Comparison of ENCODE assay signal across 8 cellular contexts in the genomic region with DNA sequence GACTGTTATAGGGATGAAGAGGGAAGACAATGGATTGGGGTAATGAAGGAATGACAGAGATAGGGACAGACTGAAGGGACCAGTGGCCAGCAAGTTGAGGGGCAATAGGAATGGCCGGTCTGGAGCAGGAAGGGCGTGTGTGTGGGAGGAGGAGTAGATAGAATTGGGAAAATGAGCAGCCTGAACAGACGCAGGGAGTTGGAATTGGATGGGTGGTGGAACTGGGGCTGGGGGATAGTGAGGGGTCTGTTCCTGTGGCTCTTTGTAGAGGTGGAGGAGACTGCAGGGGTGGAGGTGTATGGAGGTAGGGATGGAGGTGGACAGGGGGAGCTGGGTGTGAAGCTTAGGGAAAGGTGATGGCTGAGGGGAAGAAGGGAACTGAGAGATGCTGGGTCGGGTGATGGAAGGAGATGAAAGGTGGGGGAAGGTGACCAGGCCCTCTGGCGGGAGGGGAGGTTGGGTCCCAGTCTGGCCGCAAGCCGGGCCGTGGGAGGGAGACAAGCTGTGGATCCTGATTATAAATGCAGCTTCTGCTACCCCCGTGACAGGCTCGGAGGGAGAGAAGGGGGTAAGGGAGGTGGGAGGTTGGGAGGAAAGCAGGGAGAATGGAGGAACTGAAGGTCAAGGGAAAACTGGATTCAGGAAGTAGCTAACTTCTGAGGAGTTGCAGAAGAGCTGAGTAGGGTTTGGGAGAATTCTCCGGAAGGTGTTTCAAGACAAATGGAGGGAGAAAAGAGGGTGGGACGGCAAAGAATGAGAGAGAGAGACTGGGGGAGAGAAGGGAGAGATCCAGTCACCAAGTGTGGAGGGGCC. TPM values are rescaled to one million over a fixed set of nuclear protein-coding genes. Genes with fewer than 3 reads are reported as not detected.
DNase-seq lines count a peak whose midpoint lies in the region; ATAC-seq, FAIRE-seq and TF ChIP-seq lines count a peak whose summit lies in the region.

No MANE protein-coding gene starts in this region.

- H3K4me3 ChIP-seq in GM12878, result peak overlapping the region; percentile 66
- H3K4me3 ChIP-seq in lower leg skin (ENCODE audit: low read depth, poor library complexity, severe bottlenecking), result peak overlapping the region; percentile 28

- H3K9me3 Mint-ChIP-seq in activated CD4-positive, alpha-beta T cell treated with anti-CD3 and anti-CD28 coated beads, Interleukin-2, amount 10 ng/mL, durations not matched to agents 7 days and 5 days, result no peaks in the 10 kb centered on the region
- H3K9me3 Mint-ChIP-seq in type B pancreatic cell, result no peaks in the 10 kb centered on the region

- H3K9me3 ChIP-seq in GM12878 (replicated peaks; ENCODE audit: control insufficient read depth, insufficient read depth, low read length), result no peaks in the 10 kb centered on the region

- H2AFZ ChIP-seq in GM12878 (ENCODE audit: control insufficient read depth, low read depth, low read length), result peak overlapping the region; percentile 87

- H3K4me3 Mint-ChIP-seq in activated CD4-positive, alpha-beta T cell treated with anti-CD3 and anti-CD28 coated beads, Interleukin-2, amount 10 ng/mL, durations not matched to agents 7 days and 5 days, result peak overlapping the region; percentile 88
- H3K4me3 Mint-ChIP-seq in type B pancreatic cell, result peak overlapping the region; percentile 93

- TF ChIP-seq EP300 in GM12878 (IDR thresholded peaks at IDR 0.05; ENCODE audit: borderline replicate concordance in 1 of 2, control insufficient read depth in 1 of 2, low read depth in 2 of 2, low read length in 2 of 2), result no peak

- in situ Hi-C loops in GM12878 (cut with MboI), result no loop called here
- in situ Hi-C loops in KBM-7 (cut with MboI; ENCODE audit: low pct_unique_long_range_greater_than_20kb, low sequenced_read_pairs), result no loop called here

- WGBS in GM12878 (ENCODE audit: insufficient coverage, insufficient replicate concordance, low lambda C conversion rate, missing lambda C conversion rate), result 25% methylated on average over 12 of the region's 12 CpGs
- 13 to 16% methylated on average over 12 of the region's 12 CpGs for WGBS in lower leg skin, 2 donors

- DNase-seq in activated CD4-positive, alpha-beta T cell treated with anti-CD3 and anti-CD28 coated beads, Interleukin-2, amount 10 ng/mL, durations not matched to agents 7 days and 5 days, result no peak
- no peak for DNase-seq in activated CD4-positive, alpha-beta T cell treated with anti-CD3 and anti-CD28 coated beads, Interleukin-2, amount 50 U/mL, for 1 hour
- DNase-seq in GM12878 (ENCODE audit: low read depth, low spot score) (no peak), lower leg skin (ENCODE audit: low spot score in 2 of 2) (no peak), type B pancreatic cell (ENCODE audit: extremely low spot score, unreplicated experiment) (no peak), SHP77 (lab: John Stamatoyannopoulos, UW) (no peak), KBM-7 (no peak)

- peaks cover 73% of the 10 kb centered on the region for H3K4me1 Mint-ChIP-seq in activated CD4-positive, alpha-beta T cell treated with anti-CD3 and anti-CD28 coated beads, Interleukin-2, amount 10 ng/mL, durations not matched to agents 7 days and 5 days
- H3K4me1 Mint-ChIP-seq in type B pancreatic cell (ENCODE audit: unreplicated experiment), result peaks cover 61% of the 10 kb centered on the region

- TF ChIP-seq POLR2A in GM12878 (IDR thresholded peaks at IDR 0.05; ENCODE audit: low read depth, low read length) (no peak), lower leg skin (IDR thresholded peaks at IDR 0.05) (no peak)

- CTCF ChIA-PET in activated CD4-positive, alpha-beta T cell treated with anti-CD3 and anti-CD28 coated beads, Interleukin-2, amount 10 ng/mL, durations not matched to agents 7 days and 5 days (lab: Charles Lee), result interaction anchor here (0.6 to 1.7 kb wide), 7 partner anchors 7 to 156 kb away, joined by 3 to 7 read pairs (median 4); a partner anchor contains a TSS
- CTCF ChIA-PET in GM12878 (lab: Yijun Ruan, JAX), result interaction anchor here (0.7 to 2.4 kb wide), 13 partner anchors 9 to 275 kb away, joined by 3 to 25 read pairs (median 4); a partner anchor contains a TSS

- peak; percentile 6; the same call in 2 of the 3 replicates for ATAC-seq in GM12878
- no peak for ATAC-seq in HG02870 (IDR thresholded peaks at IDR 0.05; ENCODE audit: unreplicated experiment)

- H3K4me1 ChIP-seq in GM12878 (ENCODE audit: control insufficient read depth, insufficient read depth, low read length), result peaks cover 29% of the 10 kb centered on the region

- intact Hi-C loops in GM12878 (cut with micrococcal nuclease; ENCODE audit: unreplicated experiment) (no loop called here), lower leg skin (cut with DNase I; ENCODE audit: low total_unique reads) (no loop called here)

- peak overlapping the region; percentile 86 for H3K27ac ChIP-seq in GM12878 (ENCODE audit: control insufficient read depth, insufficient read depth)

- H4K20me1 ChIP-seq in GM12878 (ENCODE audit: control insufficient read depth, insufficient read depth), result no peaks in the 10 kb centered on the region

- H3K9ac ChIP-seq in GM12878 (ENCODE audit: control insufficient read depth, insufficient read depth, low read length), result peak overlapping the region; percentile 87

- TF ChIP-seq RAD21 in GM12878 (IDR thresholded peaks at IDR 0.05; ENCODE audit: insufficient read depth, low read depth, low read length), result no peak

- SMC1A ChIA-PET in GM12878 (lab: Charles Lee; ENCODE audit: uncharacterized antibody, unreplicated experiment), result interaction anchor here (0.9 to 1.5 kb wide), 7 partner anchors 8 to 183 kb away, joined by 3 to 6 read pairs (median 3); no protein-coding TSS in a partner anchor

- RAD21 ChIA-PET in GM12878 (lab: Charles Lee; ENCODE audit: unreplicated experiment), result interaction anchor here (0.6 to 2.3 kb wide), 12 partner anchors 9 to 180 kb away, joined by 3 to 11 read pairs (median 5); a partner anchor contains a TSS

- peaks cover 1% of the 10 kb centered on the region; the same call in 1 of the 2 replicates for H3K79me2 ChIP-seq in GM12878 (ENCODE audit: control insufficient read depth, insufficient read depth, low read length)

- POLR2A ChIA-PET in activated CD4-positive, alpha-beta T cell treated with anti-CD3 and anti-CD28 coated beads, Interleukin-2, amount 10 ng/mL, durations not matched to agents 7 days and 5 days (lab: Charles Lee), result no interaction called here
- POLR2A ChIA-PET in GM12878 (lab: Charles Lee), result interaction anchor here (0.6 to 2.4 kb wide), 9 partner anchors 8 to 146 kb away, joined by 3 to 14 read pairs (median 5); a partner anchor contains a TSS

- peak overlapping the region; percentile 90 for H3K27ac Mint-ChIP-seq in activated CD4-positive, alpha-beta T cell treated with anti-CD3 and anti-CD28 coated beads, Interleukin-2, amount 10 ng/mL, durations not matched to agents 7 days and 5 days
- peak overlapping the region; percentile 96 for H3K27ac Mint-ChIP-seq in type B pancreatic cell

- no peaks in the 10 kb centered on the region for H3K36me3 ChIP-seq in GM12878 (ENCODE audit: control insufficient read depth in 2 of 2, insufficient read depth in 2 of 2, low read length in 1 of 2)

- TF ChIP-seq CTCF in GM12878 (IDR thresholded peaks at IDR 0.05 in 2 of 3, conservative IDR thresholded peaks at IDR 0.05 in 1 of 3; ENCODE audit: control insufficient read depth in 2 of 3, extremely low read depth in 1 of 3, insufficient read depth in 1 of 3, low read depth in 3 of 3, low read length in 3 of 3) (no peak), lower leg skin (IDR thresholded peaks at IDR 0.05) (no peak), type B pancreatic cell (conservative IDR thresholded peaks at IDR 0.05) (no peak)

- peak overlapping the region; percentile 69 for H3K4me2 ChIP-seq in GM12878 (ENCODE audit: control insufficient read depth, insufficient read depth)

- H3K27me3 ChIP-seq in GM12878 (replicated peaks in 1 of 2; ENCODE audit: control insufficient read depth in 2 of 2, insufficient read depth in 2 of 2, low read length in 1 of 2), result no peaks in the 10 kb centered on the region; a peak in 2 of 4 replicates

- BruUV-seq in GM12878 (replicated peaks; lab: Mats Ljungman, UMichigan), result TSS peak; percentile 93

- peak; percentile 64 for FAIRE-seq in GM12878 (lab: Jason Lieb, UNC)

- peaks cover 18% of the 10 kb centered on the region for H3K36me3 Mint-ChIP-seq in activated CD4-positive, alpha-beta T cell treated with anti-CD3 and anti-CD28 coated beads, Interleukin-2, amount 10 ng/mL, durations not matched to agents 7 days and 5 days (ENCODE audit: low read depth)
- H3K36me3 Mint-ChIP-seq in type B pancreatic cell, result peaks cover 13% of the 10 kb centered on the region

- peaks cover 3% of the 10 kb centered on the region for H3K27me3 Mint-ChIP-seq in activated CD4-positive, alpha-beta T cell treated with anti-CD3 and anti-CD28 coated beads, Interleukin-2, amount 10 ng/mL, durations not matched to agents 7 days and 5 days
- peaks cover 4% of the 10 kb centered on the region for H3K27me3 Mint-ChIP-seq in type B pancreatic cell

RNA-seq across cellular contexts. Expression of a gene that starts 5.2 kb away (rescaled TPM):
- 10 to 100 TPM; 42.9 to 44.9 TPM for total RNA-seq in activated CD4-positive, alpha-beta T cell treated with anti-CD3 and anti-CD28 coated beads, Interleukin-2, amount 10 ng/mL, durations not matched to agents 7 days and 5 days
- 14.4 and 18.4 TPM in 2 replicates for total RNA-seq in GM12878 (2013; cell fraction: nucleolus; rRNA removed)
- total RNA-seq in GM12878 (2014; rRNA removed) (1.2 and 1.5 TPM in 2 replicates), GM12878 (2014; rRNA removed; fragmentation: Illumina TruSeq; extraction: Trizol) (0.85 and 0.88 TPM in 2 replicates), GM12878 (2021) (5.7 and 9.2 TPM in 2 replicates), lower leg skin (10 to 100 TPM in 2 of 4 donors, 1 to 10 TPM in 2; 7.5 to 21.1 (median 9.4) TPM), type B pancreatic cell (ENCODE audit: low replicate concordance) (18.4 and 74.1 TPM in 2 replicates)
- polyA plus RNA-seq in GM12878 (2011; ENCODE audit: low read depth), result 3.3 TPM
- polyA plus RNA-seq in GM12878 (2011; rRNA removed) (2.2 and 3.9 TPM in 2 replicates), GM12878 (2014; fragmentation: Illumina TruSeq; extraction: Trizol) (3.1 and 5.7 TPM in 2 replicates), GM12878 (2014; fragmentation: Nextera tagmentation; extraction: Ambion mirVana) (under 1 TPM; 0.05 to 0.14 TPM), GM12878 (2014; rRNA removed) (6.4 and 9.0 TPM in 2 replicates), GM12878 (2016; fragmentation: Nextera tagmentation; extraction: Ambion mirVana) (under 1 TPM; 0.62 to 0.73 TPM)
- 2.7 and 3.4 TPM in 2 replicates for polyA plus RNA-seq in GM12878 (2011; cell fraction: cytosol; rRNA removed)
- 60.1 and 82.9 TPM in 2 replicates for polyA plus RNA-seq in GM12878 (2011; cell fraction: nucleus; rRNA removed)
- polyA plus RNA-seq in GM12878 (2012), result 8.3 and 9.0 TPM in 2 replicates
- 2.5 and 3.1 TPM in 2 replicates for polyA minus RNA-seq in GM12878 (2011; rRNA and poly(A)+ RNA removed)
- 1.1 and 2.8 TPM in 2 replicates for polyA minus RNA-seq in GM12878 (2011; cell fraction: cytosol; rRNA and poly(A)+ RNA removed)
- polyA minus RNA-seq in GM12878 (2011; cell fraction: nucleus; rRNA and poly(A)+ RNA removed), result 8.1 and 12.2 TPM in 2 replicates

RNA-seq across cellular contexts. Expression of a gene that starts 7.2 kb away (rescaled TPM):
- 100 to 1,000 TPM; 191 to 207 TPM for total RNA-seq in activated CD4-positive, alpha-beta T cell treated with anti-CD3 and anti-CD28 coated beads, Interleukin-2, amount 10 ng/mL, durations not matched to agents 7 days and 5 days
- total RNA-seq in GM12878 (2013; cell fraction: nucleolus; rRNA removed), result 31.1 and 35.5 TPM in 2 replicates
- 201 and 217 TPM in 2 replicates for total RNA-seq in GM12878 (2014; rRNA removed)
- 107 and 118 TPM in 2 replicates for total RNA-seq in GM12878 (2014; rRNA removed; fragmentation: Illumina TruSeq; extraction: Trizol)
- 165 and 173 TPM in 2 replicates for total RNA-seq in GM12878 (2021)
- 161 TPM for polyA plus RNA-seq in GM12878 (2011; ENCODE audit: low read depth)
- polyA plus RNA-seq in GM12878 (2011; rRNA removed), result 95.6 and 137 TPM in 2 replicates
- 225 and 263 TPM in 2 replicates for polyA plus RNA-seq in GM12878 (2011; cell fraction: cytosol; rRNA removed)
- polyA plus RNA-seq in GM12878 (2011; cell fraction: nucleus; rRNA removed), result 202 and 257 TPM in 2 replicates
- polyA plus RNA-seq in GM12878 (2012), result 320 and 324 TPM in 2 replicates
- 62.2 and 102 TPM in 2 replicates for polyA plus RNA-seq in GM12878 (2014; fragmentation: Illumina TruSeq; extraction: Trizol)
- 100 to 1,000 TPM; 268 to 293 TPM for polyA plus RNA-seq in GM12878 (2014; fragmentation: Nextera tagmentation; extraction: Ambion mirVana)
- polyA plus RNA-seq in GM12878 (2014; rRNA removed), result 178 and 203 TPM in 2 replicates
- 100 to 1,000 TPM; 220 to 226 TPM for polyA plus RNA-seq in GM12878 (2016; fragmentation: Nextera tagmentation; extraction: Ambion mirVana)
- 110 and 116 TPM in 2 replicates for polyA minus RNA-seq in GM12878 (2011; rRNA and poly(A)+ RNA removed)
- 47.1 and 60.9 TPM in 2 replicates for polyA minus RNA-seq in GM12878 (2011; cell fraction: cytosol; rRNA and poly(A)+ RNA removed)
- 50.9 and 62.4 TPM in 2 replicates for polyA minus RNA-seq in GM12878 (2011; cell fraction: nucleus; rRNA and poly(A)+ RNA removed)
- total RNA-seq in lower leg skin, result 100 to 1,000 TPM in 3 of 4 donors, 10 to 100 TPM in 1; 96.5 to 162 (median 153) TPM
- total RNA-seq in type B pancreatic cell (ENCODE audit: low replicate concordance), result 212 and 278 TPM in 2 replicates

RNA-seq across cellular contexts. Expression of a gene that starts 14.2 kb away (rescaled TPM):
- 10 to 100 TPM; 34.2 to 37.7 TPM for total RNA-seq in activated CD4-positive, alpha-beta T cell treated with anti-CD3 and anti-CD28 coated beads, Interleukin-2, amount 10 ng/mL, durations not matched to agents 7 days and 5 days
- 22.1 and 23.7 TPM in 2 replicates for total RNA-seq in GM12878 (2013; cell fraction: nucleolus; rRNA removed)
- total RNA-seq in GM12878 (2014; rRNA removed) (6.5 and 6.8 TPM in 2 replicates), GM12878 (2014; rRNA removed; fragmentation: Illumina TruSeq; extraction: Trizol) (5.5 and 6.5 TPM in 2 replicates), GM12878 (2021) (13.5 and 14.5 TPM in 2 replicates), lower leg skin (10 to 100 TPM; 40.9 to 73.0 (median 64.8) TPM), type B pancreatic cell (ENCODE audit: low replicate concordance) (23.8 and 49.6 TPM in 2 replicates)
- polyA plus RNA-seq in GM12878 (2011; ENCODE audit: low read depth), result 17.4 TPM
- polyA plus RNA-seq in GM12878 (2011; rRNA removed) (11.8 and 17.8 TPM in 2 replicates), GM12878 (2014; fragmentation: Illumina TruSeq; extraction: Trizol) (5.9 and 10.3 TPM in 2 replicates), GM12878 (2014; fragmentation: Nextera tagmentation; extraction: Ambion mirVana) (1 to 10 TPM; 1.3 to 2.2 TPM), GM12878 (2014; rRNA removed) (17.3 and 21.4 TPM in 2 replicates), GM12878 (2016; fragmentation: Nextera tagmentation; extraction: Ambion mirVana) (1 to 10 TPM; 3.1 to 3.5 TPM)
- 20.1 and 23.2 TPM in 2 replicates for polyA plus RNA-seq in GM12878 (2011; cell fraction: cytosol; rRNA removed)
- 143 and 159 TPM in 2 replicates for polyA plus RNA-seq in GM12878 (2011; cell fraction: nucleus; rRNA removed)
- 32.7 and 39.8 TPM in 2 replicates for polyA plus RNA-seq in GM12878 (2012)
- 16.9 and 18.6 TPM in 2 replicates for polyA minus RNA-seq in GM12878 (2011; rRNA and poly(A)+ RNA removed)
- polyA minus RNA-seq in GM12878 (2011; cell fraction: cytosol; rRNA and poly(A)+ RNA removed), result 5.0 and 6.8 TPM in 2 replicates
- 15.6 and 16.6 TPM in 2 replicates for polyA minus RNA-seq in GM12878 (2011; cell fraction: nucleus; rRNA and poly(A)+ RNA removed)

RNA-seq across cellular contexts. Expression of a gene that starts 29.3 kb away (rescaled TPM):
- 1 to 10 TPM; 9.0 to 9.9 TPM for total RNA-seq in activated CD4-positive, alpha-beta T cell treated with anti-CD3 and anti-CD28 coated beads, Interleukin-2, amount 10 ng/mL, durations not matched to agents 7 days and 5 days
- 5.1 and 5.5 TPM in 2 replicates for total RNA-seq in GM12878 (2013; cell fraction: nucleolus; rRNA removed)
- 5.2 and 6.6 TPM in 2 replicates for total RNA-seq in GM12878 (2014; rRNA removed)
- total RNA-seq in GM12878 (2014; rRNA removed; fragmentation: Illumina TruSeq; extraction: Trizol), result 6.0 and 6.7 TPM in 2 replicates
- 9.2 and 10.4 TPM in 2 replicates for total RNA-seq in GM12878 (2021)
- polyA plus RNA-seq in GM12878 (2011; ENCODE audit: low read depth), result 4.1 TPM
- 5.3 and 7.2 TPM in 2 replicates for polyA plus RNA-seq in GM12878 (2011; rRNA removed)
- 6.0 and 6.9 TPM in 2 replicates for polyA plus RNA-seq in GM12878 (2011; cell fraction: cytosol; rRNA removed)
- 13.4 and 16.9 TPM in 2 replicates for polyA plus RNA-seq in GM12878 (2011; cell fraction: nucleus; rRNA removed)
- polyA plus RNA-seq in GM12878 (2012), result 5.6 and 6.3 TPM in 2 replicates
- 9.8 and 10.3 TPM in 2 replicates for polyA plus RNA-seq in GM12878 (2014; fragmentation: Illumina TruSeq; extraction: Trizol)
- 1 to 10 TPM; 1.5 to 2.6 TPM for polyA plus RNA-seq in GM12878 (2014; fragmentation: Nextera tagmentation; extraction: Ambion mirVana)
- 6.7 and 7.3 TPM in 2 replicates for polyA plus RNA-seq in GM12878 (2014; rRNA removed)
- polyA plus RNA-seq in GM12878 (2016; fragmentation: Nextera tagmentation; extraction: Ambion mirVana), result 10 to 100 TPM; 12.1 to 12.7 TPM
- polyA minus RNA-seq in GM12878 (2011; rRNA and poly(A)+ RNA removed), result 9.1 and 9.2 TPM in 2 replicates
- polyA minus RNA-seq in GM12878 (2011; cell fraction: cytosol; rRNA and poly(A)+ RNA removed), result 3.6 and 4.2 TPM in 2 replicates
- 4.5 and 6.2 TPM in 2 replicates for polyA minus RNA-seq in GM12878 (2011; cell fraction: nucleus; rRNA and poly(A)+ RNA removed)
- total RNA-seq in lower leg skin, result 1 to 10 TPM; 4.0 to 5.4 (median 4.6) TPM
- 11.3 and 14.5 TPM in 2 replicates for total RNA-seq in type B pancreatic cell (ENCODE audit: low replicate concordance)

RNA-seq across cellular contexts. Expression of a gene that starts 33.4 kb away (rescaled TPM):
- total RNA-seq in activated CD4-positive, alpha-beta T cell treated with anti-CD3 and anti-CD28 coated beads, Interleukin-2, amount 10 ng/mL, durations not matched to agents 7 days and 5 days, result 100 to 1,000 TPM; 157 to 167 TPM
- total RNA-seq in GM12878 (2013; cell fraction: nucleolus; rRNA removed), result 45.8 and 51.5 TPM in 2 replicates
- total RNA-seq in GM12878 (2014; rRNA removed) (44.5 and 50.3 TPM in 2 replicates), GM12878 (2014; rRNA removed; fragmentation: Illumina TruSeq; extraction: Trizol) (52.9 and 58.5 TPM in 2 replicates), GM12878 (2021) (69.2 and 80.8 TPM in 2 replicates), lower leg skin (10 to 100 TPM in 1 of 4 donors, 1 to 10 TPM in 3; 4.1 to 14.6 (median 9.3) TPM), type B pancreatic cell (ENCODE audit: low replicate concordance) (28.0 and 67.7 TPM in 2 replicates)
- 16.6 TPM for polyA plus RNA-seq in GM12878 (2011; ENCODE audit: low read depth)
- polyA plus RNA-seq in GM12878 (2011; rRNA removed) (60.6 and 69.3 TPM in 2 replicates), GM12878 (2014; fragmentation: Illumina TruSeq; extraction: Trizol) (53.9 and 63.1 TPM in 2 replicates), GM12878 (2014; fragmentation: Nextera tagmentation; extraction: Ambion mirVana) (1 to 10 TPM; 1.8 to 2.9 TPM), GM12878 (2014; rRNA removed) (82.6 and 87.4 TPM in 2 replicates), GM12878 (2016; fragmentation: Nextera tagmentation; extraction: Ambion mirVana) (10 to 100 TPM; 22.6 to 31.0 TPM)
- 92.5 and 114 TPM in 2 replicates for polyA plus RNA-seq in GM12878 (2011; cell fraction: cytosol; rRNA removed)
- polyA plus RNA-seq in GM12878 (2011; cell fraction: nucleus; rRNA removed), result 120 and 185 TPM in 2 replicates
- polyA plus RNA-seq in GM12878 (2012), result 33.1 and 39.8 TPM in 2 replicates
- 75.6 and 95.8 TPM in 2 replicates for polyA minus RNA-seq in GM12878 (2011; rRNA and poly(A)+ RNA removed)
- polyA minus RNA-seq in GM12878 (2011; cell fraction: cytosol; rRNA and poly(A)+ RNA removed), result 37.8 and 41.3 TPM in 2 replicates
- polyA minus RNA-seq in GM12878 (2011; cell fraction: nucleus; rRNA and poly(A)+ RNA removed), result 49.3 and 88.3 TPM in 2 replicates
